Comparison of ENCODE assay signal across 27 cellular contexts in genomic region chr6:17224056-17224455, GRCh38. TPM values are rescaled to one million over a fixed set of nuclear protein-coding genes. Genes with fewer than 3 reads are reported as not detected.
"Had no signal": no experiment of that assay in that cellular context is flagged by ENCODE, and none has a peak within 500 bp of the region (broad histone marks: within the 10 kb centered on the region; RNA-seq: fewer than 3 reads in every experiment).

No MANE protein-coding gene starts in this region.

- H3K9me3 Mint-ChIP-seq: activated naive CD4-positive, alpha-beta T cell treated with anti-CD3 and anti-CD28 coated beads, Interleukin-2, amount 50 U/mL, for 72 hours; stimulated activated effector memory CD8-positive, alpha-beta T cell treated with anti-CD3 and anti-CD28 coated beads, Interleukin-12 subunit alpha, Interleukin-12 subunit beta, amount 100 ng/mL, for 72 hours; stimulated activated naive CD8-positive, alpha-beta T cell treated with anti-CD3 and anti-CD28 coated beads, Interleukin-15, Interleukin-2, amounts not matched to agents 100 ng/mL and 50 ng/mL, for 24 hours had no signal

- H3K36me3 Mint-ChIP-seq: activated naive CD4-positive, alpha-beta T cell treated with anti-CD3 and anti-CD28 coated beads, Interleukin-2, amount 50 U/mL, for 72 hours; stimulated activated effector memory CD8-positive, alpha-beta T cell treated with anti-CD3 and anti-CD28 coated beads, Interleukin-12 subunit alpha, Interleukin-12 subunit beta, amount 100 ng/mL, for 72 hours had no signal

- DNase-seq: activated CD4-positive, alpha-beta T cell treated with anti-CD3 and anti-CD28 coated beads for 36 hours; activated CD4-positive, alpha-beta T cell treated with anti-CD3 and anti-CD28 coated beads, Interleukin-2, amount 50 U/mL, for 4 hours; activated CD4-positive, CD25-positive, alpha-beta regulatory T cell; activated naive CD4-positive, alpha-beta T cell; activated T-cell treated with anti-CD3 and anti-CD28 coated beads for 4 hours; activated T-cell treated with anti-CD3 and anti-CD28 coated beads, Interleukin-2, amount 50 U/mL, for 72 hours; anterior cingulate cortex; body of pancreas; cerebellar nuclear complex; cortex of kidney; gastrocnemius medialis; glutamatergic neuron; left cardiac atrium; left ventricle myocardium superior; nephron progenitor cell; pancreas; retina; small intestine; stimulated activated CD4-positive, alpha-beta T cell treated with anti-CD3 and anti-CD28 coated beads, Interleukin-4, amount 100 ng/mL, for 24 hours; substantia nigra; T-helper 2 cell; upper lobe of left lung had no signal

- H3K9me3 ChIP-seq: body of pancreas, gastrocnemius medialis, pancreas, prostate gland, upper lobe of left lung had no signal

- H3K4me3 ChIP-seq: body of pancreas, cardiac muscle cell, gastrocnemius medialis, pancreas, prostate gland, upper lobe of left lung had no signal

- H3K4me1 ChIP-seq: prostate gland had no signal

- H3K27ac ChIP-seq: body of pancreas, cardiac muscle cell, gastrocnemius medialis, pancreas, prostate gland, upper lobe of left lung had no signal

- H3K27me3 ChIP-seq: body of pancreas, cardiac muscle cell, gastrocnemius medialis, pancreas, upper lobe of left lung had no signal

- H3K36me3 ChIP-seq: cardiac muscle cell, gastrocnemius medialis, pancreas, prostate gland, upper lobe of left lung had no signal

- H3K4me3 Mint-ChIP-seq: activated CD4-positive, alpha-beta T cell treated with anti-CD3 and anti-CD28 coated beads for 36 hours; activated T-cell treated with anti-CD3 and anti-CD28 coated beads, Interleukin-2, amount 50 U/mL, for 72 hours; nephron progenitor cell; stimulated activated effector memory CD8-positive, alpha-beta T cell treated with anti-CD3 and anti-CD28 coated beads, Interleukin-12 subunit alpha, Interleukin-12 subunit beta, amount 100 ng/mL, for 72 hours; stimulated activated naive CD8-positive, alpha-beta T cell treated with anti-CD3 and anti-CD28 coated beads, Interleukin-15, Interleukin-2, amounts not matched to agents 100 ng/mL and 50 ng/mL, for 24 hours had no signal

- H3K27ac Mint-ChIP-seq: activated CD4-positive, alpha-beta T cell treated with anti-CD3 and anti-CD28 coated beads for 36 hours; activated naive CD4-positive, alpha-beta T cell treated with anti-CD3 and anti-CD28 coated beads, Interleukin-2, amount 50 U/mL, for 72 hours; activated T-cell treated with anti-CD3 and anti-CD28 coated beads, Interleukin-2, amount 50 U/mL, for 72 hours; nephron progenitor cell; stimulated activated effector memory CD8-positive, alpha-beta T cell treated with anti-CD3 and anti-CD28 coated beads, Interleukin-12 subunit alpha, Interleukin-12 subunit beta, amount 100 ng/mL, for 72 hours; stimulated activated naive CD8-positive, alpha-beta T cell treated with anti-CD3 and anti-CD28 coated beads, Interleukin-15, Interleukin-2, amounts not matched to agents 100 ng/mL and 50 ng/mL, for 24 hours had no signal

- H3K27me3 Mint-ChIP-seq: stimulated activated naive CD8-positive, alpha-beta T cell treated with anti-CD3 and anti-CD28 coated beads, Interleukin-15, Interleukin-2, amounts not matched to agents 100 ng/mL and 50 ng/mL, for 24 hours had no signal

- H3K4me1 Mint-ChIP-seq: activated CD4-positive, alpha-beta T cell treated with anti-CD3 and anti-CD28 coated beads for 36 hours; nephron progenitor cell; stimulated activated effector memory CD8-positive, alpha-beta T cell treated with anti-CD3 and anti-CD28 coated beads, Interleukin-12 subunit alpha, Interleukin-12 subunit beta, amount 100 ng/mL, for 72 hours had no signal

RNA-seq across cellular contexts. Expression of gene RBM24, which starts 57.1 kb away (rescaled TPM):
- total RNA-seq: activated CD4-positive, alpha-beta T cell treated with anti-CD3 and anti-CD28 coated beads for 36 hours; activated naive CD4-positive, alpha-beta T cell treated with anti-CD3 and anti-CD28 coated beads, Interleukin-2, amount 50 U/mL, for 72 hours; activated T-cell treated with anti-CD3 and anti-CD28 coated beads, Interleukin-2, amount 50 U/mL, for 72 hours had no signal
